Comparison of ENCODE assay signal across 13 cellular contexts in the genomic region with DNA sequence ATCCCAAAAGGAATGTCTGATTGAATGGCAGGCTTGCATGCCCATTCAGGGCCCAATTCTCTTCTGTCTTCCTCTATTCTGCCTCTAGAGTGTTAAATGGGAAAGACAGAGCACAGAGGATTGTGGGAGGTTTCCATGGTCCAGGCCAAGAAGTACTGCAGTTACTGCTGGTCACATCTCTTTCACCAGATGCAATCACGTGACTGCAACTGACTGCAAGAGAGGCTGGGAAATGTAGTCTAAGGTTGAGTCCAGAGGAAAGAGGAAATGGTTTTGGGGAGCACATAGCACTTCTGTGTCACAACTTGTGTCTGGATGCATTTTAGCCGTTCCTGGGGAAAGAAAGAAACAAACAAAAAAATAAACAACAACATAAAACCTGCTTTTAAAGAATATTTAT.
DNase-seq lines count a peak whose midpoint lies in the region; ATAC-seq and TF ChIP-seq lines count a peak whose summit lies in the region.
"Had no signal": no experiment of that assay in that cellular context is flagged by ENCODE, and none has a peak within 500 bp of the region (broad histone marks: within the 10 kb centered on the region; RNA-seq: fewer than 3 reads in every experiment).

No MANE protein-coding gene starts in this region.

- H3K9me3 ChIP-seq in suprapubic skin, result no peaks in the 10 kb centered on the region
- H3K9me3 ChIP-seq: adrenal gland had no signal

- 65% methylated on average over 2 of the region's 2 CpGs for WGBS in suprapubic skin

- ATAC-seq in HG02571 (IDR thresholded peaks at IDR 0.05; ENCODE audit: unreplicated experiment) (no peak), GM19397 (IDR thresholded peaks at IDR 0.05; ENCODE audit: unreplicated experiment) (no peak)

- no peak overlapping the region for H3K27ac ChIP-seq in HL-60 (replicated peaks)
- no peak overlapping the region for H3K27ac ChIP-seq in suprapubic skin
- H3K27ac ChIP-seq: adrenal gland had no signal

- H3K4me3 ChIP-seq in HL-60 (replicated peaks; ENCODE audit: insufficient read depth, low read length) (no peak overlapping the region), fibroblast of pulmonary artery (replicated peaks; ENCODE audit: low read depth, low read length) (no peak overlapping the region), suprapubic skin (no peak overlapping the region)
- H3K4me3 ChIP-seq: adrenal gland had no signal

- H3K36me3 ChIP-seq in suprapubic skin, result no peaks in the 10 kb centered on the region
- H3K36me3 ChIP-seq: adrenal gland had no signal

- TF ChIP-seq CTCF in HL-60 (IDR thresholded peaks at IDR 0.05; ENCODE audit: insufficient read depth, low read length) (no peak), fibroblast of pulmonary artery (IDR thresholded peaks at IDR 0.05; ENCODE audit: low read length, missing control alignments) (no peak), suprapubic skin (IDR thresholded peaks at IDR 0.05) (no peak)

- DNase-seq in CMK (ENCODE audit: low read depth) (peak; percentile 46), HL-60 (ENCODE audit: low read depth in 1 of 2, low spot score in 1 of 2) (peak; percentile 62 to 68), RKO (ENCODE audit: low spot score) (peak; percentile 39), fibroblast of pulmonary artery (ENCODE audit: low read depth) (peak; percentile 11), DMS79 (lab: John Stamatoyannopoulos, UW) (no peak), suprapubic skin (ENCODE audit: low spot score in 2 of 2) (no peak)
- DNase-seq: activated CD4-positive, alpha-beta T cell treated with anti-CD3 and anti-CD28 coated beads, Interleukin-2, amount 10 ng/mL, durations not matched to agents 24 days and 14 days; adrenal gland; NCI-H1436; NCI-H345; T-helper 2 cell had no signal

- TF ChIP-seq EP300 in suprapubic skin (IDR thresholded peaks at IDR 0.05), result no peak

- H3K27me3 ChIP-seq in HL-60 (ENCODE audit: insufficient read depth, poor library complexity, severe bottlenecking), result no peaks in the 10 kb centered on the region
- no peaks in the 10 kb centered on the region for H3K27me3 ChIP-seq in suprapubic skin
- H3K27me3 ChIP-seq: adrenal gland had no signal

- no peaks in the 10 kb centered on the region for H3K4me1 ChIP-seq in suprapubic skin
- H3K4me1 ChIP-seq: adrenal gland had no signal

- TF ChIP-seq POLR2A in suprapubic skin (IDR thresholded peaks at IDR 0.05), result no peak

Comparison
In these comparisons a context has a peak if more than half of its experiments do, and no peak if none do; other contexts are left out.
1. DNase-seq: peak in CMK (single experiment), HL-60 (2 of 2), RKO (single experiment) and fibroblast of pulmonary artery (single experiment); none in DMS79 (single experiment) and suprapubic skin (0 of 2).